Comparison of ENCODE assay signal across 1 cellular context in genomic region chr1:190619724-190620123, GRCh38.
TF ChIP-seq lines count a peak whose summit lies in the region.

No MANE protein-coding gene starts in this region.

TF ChIP-seq in IMR-90, 13 proteins besides CTCF, POLR2A, EP300 and RAD21 (continued from another document):
- no peak for TF ChIP-seq ELK1 (IDR thresholded peaks at IDR 0.05; ENCODE audit: borderline replicate concordance, low read depth, low read length)
- TF ChIP-seq RCOR1 (IDR thresholded peaks at IDR 0.05; ENCODE audit: insufficient replicate concordance, low read length), result no peak
- TF ChIP-seq CEBPB (IDR thresholded peaks at IDR 0.05; ENCODE audit: low read depth, low read length), result no peak
- no peak for TF ChIP-seq NFE2L2 (IDR thresholded peaks at IDR 0.05; ENCODE audit: low read depth, low read length)
- TF ChIP-seq MXI1 (IDR thresholded peaks at IDR 0.05; ENCODE audit: borderline replicate concordance, low read depth, low read length), result no peak
- TF ChIP-seq SMC3 (IDR thresholded peaks at IDR 0.05; ENCODE audit: low read depth, low read length), result no peak
- TF ChIP-seq MAZ (IDR thresholded peaks at IDR 0.05; ENCODE audit: borderline replicate concordance, low read depth, low read length), result no peak
- no peak for TF ChIP-seq MAFK (IDR thresholded peaks at IDR 0.05; ENCODE audit: low read depth, low read length)
- no peak for TF ChIP-seq USF2 (IDR thresholded peaks at IDR 0.05; ENCODE audit: low read depth, low read length)
